Comparison of ENCODE assay signal across 8 cellular contexts in the genomic region with DNA sequence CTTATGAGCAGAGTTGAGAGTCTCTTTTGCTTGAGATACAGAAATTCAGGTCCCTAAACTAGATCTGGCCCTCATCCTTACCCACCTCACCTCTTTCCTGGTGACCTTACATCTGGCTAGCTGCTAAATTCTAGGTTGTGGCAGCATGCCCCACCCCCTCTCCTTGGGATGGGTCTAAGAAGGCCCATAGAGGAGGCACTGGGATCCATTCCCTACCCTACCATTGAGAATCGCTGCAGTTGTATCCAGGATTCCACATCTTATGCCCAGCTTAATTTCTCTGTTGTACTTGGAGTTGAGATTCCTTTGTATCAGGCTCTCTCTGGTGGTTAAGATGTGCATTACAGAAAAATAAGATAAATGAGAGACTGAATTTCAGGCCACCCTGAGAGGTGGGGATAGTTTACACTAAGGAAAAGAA. TPM values are rescaled to one million over a fixed set of nuclear protein-coding genes. Genes with fewer than 3 reads are reported as not detected.
DNase-seq lines count a peak whose midpoint lies in the region; ATAC-seq and TF ChIP-seq lines count a peak whose summit lies in the region.

No MANE protein-coding gene starts in this region.

- peaks cover 11% of the 10 kb centered on the region for H3K4me1 Mint-ChIP-seq in stimulated activated naive CD8-positive, alpha-beta T cell treated with anti-CD3 and anti-CD28 coated beads, Interleukin-15, Interleukin-2, amounts not matched to agents 100 ng/mL and 50 ng/mL, for 24 hours (ENCODE audit: low read depth)
- peaks cover 9% of the 10 kb centered on the region for H3K4me1 Mint-ChIP-seq in activated B cell treated with CpG ODN at 0.5 μM for 24 hours

- POLR2A ChIA-PET in activated B cell treated with CpG ODN at 0.5 μM for 24 hours (lab: Charles Lee): interaction anchor here (0.5 to 1.4 kb wide), 3 partner anchors 9 to 1240 kb away, joined by 3 to 12 read pairs (median 4); partner anchors contain the start of gene TMEM39B

- CTCF ChIA-PET in activated B cell treated with CpG ODN at 0.5 μM for 24 hours (lab: Charles Lee): interaction anchor here (1.0 to 2.3 kb wide), 9 partner anchors 8 to 300 kb away, joined by 3 to 12 read pairs (median 5); no protein-coding TSS in a partner anchor

- H3K4me1 ChIP-seq in prostate gland (replicated peaks): peaks cover 5% of the 10 kb centered on the region

- H3K27ac Mint-ChIP-seq in stimulated activated naive CD8-positive, alpha-beta T cell treated with anti-CD3 and anti-CD28 coated beads, Interleukin-15, Interleukin-2, amounts not matched to agents 100 ng/mL and 50 ng/mL, for 24 hours: peak overlapping the region; percentile 32
- H3K27ac Mint-ChIP-seq in activated B cell treated with CpG ODN at 0.5 μM for 24 hours: no peak overlapping the region

- H3K4me3 ChIP-seq in prostate gland: no peak overlapping the region

- no peak for TF ChIP-seq CTCF in activated B cell treated with CpG ODN at 0.5 μM for 24 hours (IDR thresholded peaks at IDR 0.05)
- peak in 3 of 4 experiments; percentile 36 to 76 (median 67) for TF ChIP-seq CTCF in prostate gland (IDR thresholded peaks at IDR 0.05)

- H3K27me3 Mint-ChIP-seq in stimulated activated naive CD8-positive, alpha-beta T cell treated with anti-CD3 and anti-CD28 coated beads, Interleukin-15, Interleukin-2, amounts not matched to agents 100 ng/mL and 50 ng/mL, for 24 hours: no peaks in the 10 kb centered on the region
- no peaks in the 10 kb centered on the region for H3K27me3 Mint-ChIP-seq in activated B cell treated with CpG ODN at 0.5 μM for 24 hours

- no peak for ATAC-seq in stimulated activated naive CD8-positive, alpha-beta T cell treated with anti-CD3 and anti-CD28 coated beads, Interleukin-15, Interleukin-2, amounts not matched to agents 100 U/mL and 50 U/mL, for 24 hours
- ATAC-seq in activated B cell treated with CpG ODN at 0.5 μM for 24 hours (ENCODE audit: low read depth): peak; percentile 75
- no peak for ATAC-seq in GM21529 (IDR thresholded peaks at IDR 0.05; ENCODE audit: unreplicated experiment)
- no peak for ATAC-seq in GM18870 (IDR thresholded peaks at IDR 0.05; ENCODE audit: unreplicated experiment)

- no peak for DNase-seq in stimulated activated naive CD8-positive, alpha-beta T cell treated with anti-CD3 and anti-CD28 coated beads, Interleukin-15, Interleukin-2, amounts not matched to agents 100 U/mL and 50 U/mL, for 24 hours
- DNase-seq in NCI-H146 (lab: John Stamatoyannopoulos, UW) (peak; percentile 6), activated B cell treated with CpG ODN at 0.5 μM for 24 hours (no peak), germinal center (ENCODE audit: low spot score) (peak; percentile 51), prostate gland (ENCODE audit: low spot score) (no peak)

- H3K27me3 ChIP-seq in prostate gland (replicated peaks; ENCODE audit: insufficient read depth): no peaks in the 10 kb centered on the region

- no peak for TF ChIP-seq POLR2A in prostate gland (IDR thresholded peaks at IDR 0.05)

- no peak overlapping the region for H3K4me3 Mint-ChIP-seq in stimulated activated naive CD8-positive, alpha-beta T cell treated with anti-CD3 and anti-CD28 coated beads, Interleukin-15, Interleukin-2, amounts not matched to agents 100 ng/mL and 50 ng/mL, for 24 hours
- H3K4me3 Mint-ChIP-seq in activated B cell treated with CpG ODN at 0.5 μM for 24 hours: no peak overlapping the region

- no peaks in the 10 kb centered on the region for H3K9me3 ChIP-seq in prostate gland

- intact Hi-C loops in activated B cell treated with CpG ODN at 0.5 μM for 24 hours (cut with micrococcal nuclease) (loop anchor here (1.0 to 5.0 kb wide), 4 partner anchors 274 to 399 kb away; no protein-coding TSS in a partner anchor), prostate gland (cut with DNase I) (loop anchor here (5.0 to 10.0 kb wide), 2 partner anchors 86 to 298 kb away; partner anchors contain the start of gene ADGRB2)

- 6% methylated on average over 1 of the region's 1 CpG for WGBS in prostate gland

- H3K36me3 Mint-ChIP-seq in stimulated activated naive CD8-positive, alpha-beta T cell treated with anti-CD3 and anti-CD28 coated beads, Interleukin-15, Interleukin-2, amounts not matched to agents 100 ng/mL and 50 ng/mL, for 24 hours (ENCODE audit: low read depth): peaks cover 33% of the 10 kb centered on the region
- peaks cover 36% of the 10 kb centered on the region for H3K36me3 Mint-ChIP-seq in activated B cell treated with CpG ODN at 0.5 μM for 24 hours (ENCODE audit: low read depth)

- peak overlapping the region; percentile 15 to 31 for H3K27ac ChIP-seq in prostate gland

- H3K9me3 Mint-ChIP-seq in stimulated activated naive CD8-positive, alpha-beta T cell treated with anti-CD3 and anti-CD28 coated beads, Interleukin-15, Interleukin-2, amounts not matched to agents 100 ng/mL and 50 ng/mL, for 24 hours: no peaks in the 10 kb centered on the region
- H3K9me3 Mint-ChIP-seq in activated B cell treated with CpG ODN at 0.5 μM for 24 hours: no peaks in the 10 kb centered on the region

- H3K36me3 ChIP-seq in prostate gland: no peaks in the 10 kb centered on the region

RNA-seq across cellular contexts. Expression of gene TMEM39B, which starts 9.5 kb away (rescaled TPM):
- 23.1 and 23.8 TPM in 2 replicates for total RNA-seq in activated B cell treated with CpG ODN at 0.5 μM for 24 hours
- 10 to 100 TPM in 1 of 2 donors, 1 to 10 TPM in 1; 8.2 to 15.4 TPM for total RNA-seq in prostate gland

RNA-seq across cellular contexts. Expression of gene KPNA6, which starts 44.6 kb away (rescaled TPM):
- 58.7 and 60.3 TPM in 2 replicates for total RNA-seq in activated B cell treated with CpG ODN at 0.5 μM for 24 hours
- 10 to 100 TPM; 37.9 to 56.9 TPM for total RNA-seq in prostate gland

RNA-seq across cellular contexts. Expression of gene KHDRBS1, which starts 49.6 kb away (rescaled TPM):
- total RNA-seq in activated B cell treated with CpG ODN at 0.5 μM for 24 hours (146 and 152 TPM in 2 replicates), prostate gland (10 to 100 TPM; 77.3 to 77.6 TPM)

Comparison
In these comparisons a context has a peak if more than half of its experiments do, and no peak if none do; other contexts are left out.
1. DNase-seq: peak in NCI-H146 (single experiment) and germinal center (single experiment); none in stimulated activated naive CD8-positive, alpha-beta T cell treated with anti-CD3 and anti-CD28 coated beads, Interleukin-15, Interleukin-2, amounts not matched to agents 100 U/mL and 50 U/mL, for 24 hours (single experiment), activated B cell treated with CpG ODN at 0.5 μM for 24 hours (single experiment) and prostate gland (single experiment).